Comparison of ENCODE assay signal across 9 cellular contexts in genomic region chr2:43075054-43075593, GRCh38.
DNase-seq lines count a peak whose midpoint lies in the region; ATAC-seq and TF ChIP-seq lines count a peak whose summit lies in the region.
"Had no signal": no experiment of that assay in that cellular context is flagged by ENCODE, and none has a peak within 500 bp of the region (broad histone marks: within the 10 kb centered on the region; RNA-seq: fewer than 3 reads in every experiment).

No MANE protein-coding gene starts in this region.

- ATAC-seq in SK-N-SH treated with all-trans-retinoic acid at 6 μM for 48 hours (peak; percentile 95), GM19023 (IDR thresholded peaks at IDR 0.05; ENCODE audit: unreplicated experiment) (no peak), GM18502 (IDR thresholded peaks at IDR 0.05; ENCODE audit: poor library complexity, unreplicated experiment) (no peak)

- DNase-seq in DMS53 treated with DMSO at 0.1 percent for 48 hours (lab: John Stamatoyannopoulos, UW; ENCODE audit: unreplicated experiment) = peak; percentile 55
- DNase-seq in foreskin melanocyte = peak; percentile 77
- peak; percentile 71 for DNase-seq in renal cortical epithelial cell (ENCODE audit: low read depth)
- no peak for DNase-seq in NCI-H526 treated with DMSO at 0.1 percent for 48 hours (lab: John Stamatoyannopoulos, UW)
- no peak for DNase-seq in medulla oblongata (ENCODE audit: extremely low spot score)
- DNase-seq: activated CD4-positive, alpha-beta memory T cell treated with anti-CD3 and anti-CD28 coated beads, Interleukin-2, amount 10 ng/mL, durations not matched to agents 7 days and 5 days had no signal

TF ChIP-seq in SK-N-SH treated with all-trans-retinoic acid at 6 μM for 48 hours, 23 proteins besides CTCF, POLR2A, EP300 and RAD21:
- peak; percentile 58; the same call in 1 of the 2 replicates for TF ChIP-seq TCF4 (CRISPR knock-in tag; IDR thresholded peaks at IDR 0.05; ENCODE audit: borderline replicate concordance)
- peak; percentile 97 for TF ChIP-seq ISL1 (CRISPR knock-in tag; IDR thresholded peaks at IDR 0.05)
- no peak for TF ChIP-seq BACH2 (CRISPR knock-in tag; IDR thresholded peaks at IDR 0.05; ENCODE audit: borderline replicate concordance)
- peak; percentile 11; the same call in 1 of the 2 replicates for TF ChIP-seq CSRNP3 (CRISPR knock-in tag; IDR thresholded peaks at IDR 0.05)
- TF ChIP-seq CREB5 (CRISPR knock-in tag; IDR thresholded peaks at IDR 0.05; ENCODE audit: low read depth) = peak; percentile 89; the same call in 1 of the 2 replicates
- no peak; the same call in 1 of the 2 replicates for TF ChIP-seq ZNF70 (CRISPR knock-in tag; IDR thresholded peaks at IDR 0.05)
- no peak for TF ChIP-seq ZFP30 (CRISPR knock-in tag; IDR thresholded peaks at IDR 0.05)
- no peak for TF ChIP-seq TOX (CRISPR knock-in tag; IDR thresholded peaks at IDR 0.05; ENCODE audit: borderline replicate concordance)
- 0 out of 2 replicates have a peak, but pooled peaks have one; percentile 5 for TF ChIP-seq SNAI2 (CRISPR knock-in tag; IDR thresholded peaks at IDR 0.05)
- TF ChIP-seq ZFP3 (CRISPR knock-in tag; IDR thresholded peaks at IDR 0.05) = no peak; the same call in 1 of the 2 replicates
- TF ChIP-seq ESRRG (CRISPR knock-in tag; IDR thresholded peaks at IDR 0.05) = no peak; the same call in 1 of the 2 replicates
- no peak for TF ChIP-seq PPARA (CRISPR knock-in tag; IDR thresholded peaks at IDR 0.05; ENCODE audit: borderline replicate concordance)
- TF ChIP-seq, protein P1, sequence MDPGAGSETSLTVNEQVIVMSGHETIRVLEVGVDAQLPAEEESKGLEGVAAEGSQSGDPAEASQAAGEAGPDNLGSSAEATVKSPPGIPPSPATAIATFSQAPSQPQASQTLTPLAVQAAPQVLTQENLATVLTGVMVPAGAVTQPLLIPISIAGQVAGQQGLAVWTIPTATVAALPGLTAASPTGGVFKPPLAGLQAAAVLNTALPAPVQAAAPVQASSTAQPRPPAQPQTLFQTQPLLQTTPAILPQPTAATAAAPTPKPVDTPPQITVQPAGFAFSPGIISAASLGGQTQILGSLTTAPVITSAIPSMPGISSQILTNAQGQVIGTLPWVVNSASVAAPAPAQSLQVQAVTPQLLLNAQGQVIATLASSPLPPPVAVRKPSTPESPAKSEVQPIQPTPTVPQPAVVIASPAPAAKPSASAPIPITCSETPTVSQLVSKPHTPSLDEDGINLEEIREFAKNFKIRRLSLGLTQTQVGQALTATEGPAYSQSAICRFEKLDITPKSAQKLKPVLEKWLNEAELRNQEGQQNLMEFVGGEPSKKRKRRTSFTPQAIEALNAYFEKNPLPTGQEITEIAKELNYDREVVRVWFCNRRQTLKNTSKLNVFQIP (CRISPR knock-in tag; IDR thresholded peaks at IDR 0.05; ENCODE audit: borderline replicate concordance, low read depth) = 0 out of 2 replicates have a peak, but pooled peaks have one; percentile 15
- no peak; the same call in 1 of the 2 replicates for TF ChIP-seq CSDC2 (CRISPR knock-in tag; IDR thresholded peaks at IDR 0.05)
- no peak for TF ChIP-seq OSR1 (CRISPR knock-in tag; IDR thresholded peaks at IDR 0.05)
- TF ChIP-seq ZNF8 (CRISPR knock-in tag; IDR thresholded peaks at IDR 0.05) = no peak
- TF ChIP-seq ZC3H10 (CRISPR knock-in tag; IDR thresholded peaks at IDR 0.05) = no peak; the same call in 1 of the 2 replicates
- TF ChIP-seq ZNF565 (CRISPR knock-in tag; conservative IDR thresholded peaks at IDR 0.05; ENCODE audit: low read depth) = peak; percentile 20; the same call in 1 of the 2 replicates
- TF ChIP-seq GLIS3 (CRISPR knock-in tag; IDR thresholded peaks at IDR 0.05) = no peak
- TF ChIP-seq, protein P2, sequence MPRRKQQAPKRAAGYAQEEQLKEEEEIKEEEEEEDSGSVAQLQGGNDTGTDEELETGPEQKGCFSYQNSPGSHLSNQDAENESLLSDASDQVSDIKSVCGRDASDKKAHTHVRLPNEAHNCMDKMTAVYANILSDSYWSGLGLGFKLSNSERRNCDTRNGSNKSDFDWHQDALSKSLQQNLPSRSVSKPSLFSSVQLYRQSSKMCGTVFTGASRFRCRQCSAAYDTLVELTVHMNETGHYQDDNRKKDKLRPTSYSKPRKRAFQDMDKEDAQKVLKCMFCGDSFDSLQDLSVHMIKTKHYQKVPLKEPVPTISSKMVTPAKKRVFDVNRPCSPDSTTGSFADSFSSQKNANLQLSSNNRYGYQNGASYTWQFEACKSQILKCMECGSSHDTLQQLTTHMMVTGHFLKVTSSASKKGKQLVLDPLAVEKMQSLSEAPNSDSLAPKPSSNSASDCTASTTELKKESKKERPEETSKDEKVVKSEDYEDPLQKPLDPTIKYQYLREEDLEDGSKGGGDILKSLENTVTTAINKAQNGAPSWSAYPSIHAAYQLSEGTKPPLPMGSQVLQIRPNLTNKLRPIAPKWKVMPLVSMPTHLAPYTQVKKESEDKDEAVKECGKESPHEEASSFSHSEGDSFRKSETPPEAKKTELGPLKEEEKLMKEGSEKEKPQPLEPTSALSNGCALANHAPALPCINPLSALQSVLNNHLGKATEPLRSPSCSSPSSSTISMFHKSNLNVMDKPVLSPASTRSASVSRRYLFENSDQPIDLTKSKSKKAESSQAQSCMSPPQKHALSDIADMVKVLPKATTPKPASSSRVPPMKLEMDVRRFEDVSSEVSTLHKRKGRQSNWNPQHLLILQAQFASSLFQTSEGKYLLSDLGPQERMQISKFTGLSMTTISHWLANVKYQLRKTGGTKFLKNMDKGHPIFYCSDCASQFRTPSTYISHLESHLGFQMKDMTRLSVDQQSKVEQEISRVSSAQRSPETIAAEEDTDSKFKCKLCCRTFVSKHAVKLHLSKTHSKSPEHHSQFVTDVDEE (CRISPR knock-in tag; IDR thresholded peaks at IDR 0.05) = peak; percentile 23; the same call in 1 of the 2 replicates
- no peak; the same call in 1 of the 2 replicates for TF ChIP-seq RARB (CRISPR knock-in tag; IDR thresholded peaks at IDR 0.05)
- 0 out of 2 replicates have a peak, but pooled peaks have one; percentile 55 for TF ChIP-seq ARNTL (CRISPR knock-in tag; IDR thresholded peaks at IDR 0.05; ENCODE audit: borderline replicate concordance, low read depth)
- TF ChIP-seq, protein P3, sequence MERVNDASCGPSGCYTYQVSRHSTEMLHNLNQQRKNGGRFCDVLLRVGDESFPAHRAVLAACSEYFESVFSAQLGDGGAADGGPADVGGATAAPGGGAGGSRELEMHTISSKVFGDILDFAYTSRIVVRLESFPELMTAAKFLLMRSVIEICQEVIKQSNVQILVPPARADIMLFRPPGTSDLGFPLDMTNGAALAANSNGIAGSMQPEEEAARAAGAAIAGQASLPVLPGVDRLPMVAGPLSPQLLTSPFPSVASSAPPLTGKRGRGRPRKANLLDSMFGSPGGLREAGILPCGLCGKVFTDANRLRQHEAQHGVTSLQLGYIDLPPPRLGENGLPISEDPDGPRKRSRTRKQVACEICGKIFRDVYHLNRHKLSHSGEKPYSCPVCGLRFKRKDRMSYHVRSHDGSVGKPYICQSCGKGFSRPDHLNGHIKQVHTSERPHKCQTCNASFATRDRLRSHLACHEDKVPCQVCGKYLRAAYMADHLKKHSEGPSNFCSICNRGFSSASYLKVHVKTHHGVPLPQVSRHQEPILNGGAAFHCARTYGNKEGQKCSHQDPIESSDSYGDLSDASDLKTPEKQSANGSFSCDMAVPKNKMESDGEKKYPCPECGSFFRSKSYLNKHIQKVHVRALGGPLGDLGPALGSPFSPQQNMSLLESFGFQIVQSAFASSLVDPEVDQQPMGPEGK (CRISPR knock-in tag; IDR thresholded peaks at IDR 0.05; ENCODE audit: borderline replicate concordance) = no peak

Comparison
In these comparisons a context has a peak if more than half of its experiments do, and no peak if none do; other contexts are left out.
1. DNase-seq: peak in DMS53 treated with DMSO at 0.1 percent for 48 hours (single experiment), foreskin melanocyte (single experiment) and renal cortical epithelial cell (single experiment); none in NCI-H526 treated with DMSO at 0.1 percent for 48 hours (single experiment) and medulla oblongata (single experiment).